Comparison of ENCODE assay signal across 25 cellular contexts in the genomic region with DNA sequence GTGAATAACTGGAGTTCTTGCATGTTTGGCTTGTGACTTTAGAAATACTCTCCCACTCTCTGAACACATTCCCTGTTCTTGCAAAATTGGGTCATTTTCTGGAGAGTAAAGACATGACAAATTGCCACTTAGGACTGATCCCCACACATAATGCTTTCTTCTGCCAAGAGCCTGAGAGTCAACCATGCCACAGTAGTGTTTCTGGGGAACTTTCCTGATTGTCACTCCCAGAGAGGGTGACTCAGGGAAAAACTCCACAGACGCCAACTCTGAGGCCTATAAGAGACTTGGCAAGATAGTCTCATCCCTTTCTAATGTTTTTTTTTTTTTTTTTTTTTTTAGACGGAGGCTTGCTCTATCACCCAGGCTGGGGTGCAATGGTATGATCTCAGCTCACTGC.
"Had no signal": no experiment of that assay in that cellular context is flagged by ENCODE, and none has a peak within 500 bp of the region (broad histone marks: within the 10 kb centered on the region; RNA-seq: fewer than 3 reads in every experiment).

No MANE protein-coding gene starts in this region.

- H3K9me3 ChIP-seq: esophagus squamous epithelium, mucosa of descending colon, psoas muscle, suprapubic skin, transverse colon, upper lobe of right lung, uterus had no signal

- H3K4me1 Mint-ChIP-seq: naive B cell; stimulated activated naive B cell treated with anti-CD40 and anti-IgM and Interleukin-4, amounts not matched to agents 10 μg/mL and 1 μg/mL and 100 μg/mL, for 72 hours had no signal

- H3K4me1 ChIP-seq: esophagus squamous epithelium, psoas muscle, suprapubic skin, transverse colon, upper lobe of right lung, uterus had no signal

- H3K4me3 ChIP-seq: esophagus squamous epithelium, lung, mucosa of descending colon, psoas muscle, suprapubic skin, transverse colon, upper lobe of right lung, uterus had no signal

- H3K4me3 Mint-ChIP-seq: effector memory CD8-positive, alpha-beta T cell; mesothelial cell of epicardium; naive B cell; natural killer cell treated with Interleukin-12 subunit alpha and Interleukin-12 subunit beta and Interleukin-15 and Interleukin-18, amount 100 ng/mL, for 72 hours; neural crest cell; stimulated activated naive B cell treated with anti-CD40 and anti-IgM and Interleukin-4, amounts not matched to agents 10 μg/mL and 1 μg/mL and 100 μg/mL, for 72 hours; stimulated activated naive CD8-positive, alpha-beta T cell treated with anti-CD3 and anti-CD28 coated beads, Interleukin-15, Interleukin-2, amounts not matched to agents 100 ng/mL and 50 ng/mL, for 24 hours had no signal

- H3K9me3 Mint-ChIP-seq: effector memory CD8-positive, alpha-beta T cell; mesothelial cell of epicardium; naive B cell; natural killer cell treated with Interleukin-12 subunit alpha and Interleukin-12 subunit beta and Interleukin-15 and Interleukin-18, amount 100 ng/mL, for 72 hours; neural crest cell; stimulated activated naive B cell treated with anti-CD40 and anti-IgM and Interleukin-4, amounts not matched to agents 10 μg/mL and 1 μg/mL and 100 μg/mL, for 72 hours; stimulated activated naive CD8-positive, alpha-beta T cell treated with anti-CD3 and anti-CD28 coated beads, Interleukin-15, Interleukin-2, amounts not matched to agents 100 ng/mL and 50 ng/mL, for 24 hours had no signal

- DNase-seq: cortex of kidney; effector memory CD8-positive, alpha-beta T cell; erythroblast; esophagus squamous epithelium; head of caudate nucleus; left ventricle myocardium superior; mesenchymal stem cell; mucosa of descending colon; naive B cell; posterior cingulate gyrus; psoas muscle; right cardiac atrium; small intestine; stimulated activated CD4-positive, alpha-beta T cell treated with anti-CD3 and anti-CD28 coated beads, Interleukin-15, amount 100 ng/mL, for 24 hours; stimulated activated CD4-positive, alpha-beta T cell treated with anti-CD3 and anti-CD28 coated beads, Interleukin-2, amount 100 ng/mL, for 48 hours; stimulated activated naive B cell treated with anti-CD40 and anti-IgM and Interleukin-4, amounts not matched to agents 10 μg/mL and 1 μg/mL and 100 μg/mL, for 72 hours; transverse colon; upper lobe of right lung; uterus had no signal

- ATAC-seq: effector memory CD8-positive, alpha-beta T cell; left ventricle myocardium superior; mucosa of descending colon; natural killer cell treated with Interleukin-12 subunit alpha and Interleukin-12 subunit beta and Interleukin-15 and Interleukin-18, amount 100 ng/mL, for 72 hours; psoas muscle; stimulated activated naive B cell treated with anti-CD40 and anti-IgM and Interleukin-4, amounts not matched to agents 10 μg/mL and 1 μg/mL and 100 μg/mL, for 72 hours; upper lobe of right lung had no signal

- H3K27ac ChIP-seq: esophagus squamous epithelium, psoas muscle, suprapubic skin, transverse colon, upper lobe of right lung, uterus had no signal

- H3K27me3 ChIP-seq: esophagus squamous epithelium, transverse colon, upper lobe of right lung, uterus had no signal

- H3K36me3 ChIP-seq: esophagus squamous epithelium, suprapubic skin, transverse colon, upper lobe of right lung, uterus had no signal

- H3K36me3 Mint-ChIP-seq: mesothelial cell of epicardium; naive B cell; natural killer cell treated with Interleukin-12 subunit alpha and Interleukin-12 subunit beta and Interleukin-15 and Interleukin-18, amount 100 ng/mL, for 72 hours; stimulated activated naive B cell treated with anti-CD40 and anti-IgM and Interleukin-4, amounts not matched to agents 10 μg/mL and 1 μg/mL and 100 μg/mL, for 72 hours had no signal

- H3K27ac Mint-ChIP-seq: effector memory CD8-positive, alpha-beta T cell; mesothelial cell of epicardium; naive B cell; natural killer cell treated with Interleukin-12 subunit alpha and Interleukin-12 subunit beta and Interleukin-15 and Interleukin-18, amount 100 ng/mL, for 72 hours; stimulated activated naive B cell treated with anti-CD40 and anti-IgM and Interleukin-4, amounts not matched to agents 10 μg/mL and 1 μg/mL and 100 μg/mL, for 72 hours; stimulated activated naive CD8-positive, alpha-beta T cell treated with anti-CD3 and anti-CD28 coated beads, Interleukin-15, Interleukin-2, amounts not matched to agents 100 ng/mL and 50 ng/mL, for 24 hours had no signal
